ENCODE assay signal across 18 cellular contexts in genomic region chr6:6971369-6971768, GRCh38.
DNase-seq lines count a peak whose midpoint lies in the region; ATAC-seq, FAIRE-seq and TF ChIP-seq lines count a peak whose summit lies in the region.
"Had no signal": no experiment of that assay in that cellular context is flagged by ENCODE, and none has a peak within 500 bp of the region (broad histone marks: within the 10 kb centered on the region; RNA-seq: fewer than 3 reads in every experiment).

No MANE protein-coding gene starts in this region.

- FAIRE-seq in small intestine (lab: Jason Lieb, UNC) = no peak
- FAIRE-seq: D721Med, G401.6, GM12892 had no signal

- H3K4me2 ChIP-seq in hepatocyte = no peak overlapping the region

- no peaks in the 10 kb centered on the region for H3K9me3 ChIP-seq in hepatocyte (ENCODE audit: low read depth)
- H3K9me3 ChIP-seq in right lobe of liver = no peaks in the 10 kb centered on the region
- no peaks in the 10 kb centered on the region for H3K9me3 ChIP-seq in small intestine (ENCODE audit: control insufficient read depth, low read depth)

- no peak for TF ChIP-seq CTCF in RWPE1 (conservative IDR thresholded peaks at IDR 0.05; ENCODE audit: low read depth)
- TF ChIP-seq CTCF in hepatocyte (IDR thresholded peaks at IDR 0.05; ENCODE audit: poor library complexity) = no peak
- peak in 1 of 4 donors; percentile 16 for TF ChIP-seq CTCF in right lobe of liver (IDR thresholded peaks at IDR 0.05)

- H3K4me1 ChIP-seq in hepatocyte (ENCODE audit: insufficient read depth) (peaks cover 11% of the 10 kb centered on the region), right lobe of liver (peaks cover 0 to 35% (median 15%) of the 10 kb centered on the region in 4 donors), small intestine (ENCODE audit: control insufficient read depth in 2 of 2, insufficient read depth in 1 of 2, low read depth in 1 of 2, low read length in 1 of 2) (peaks cover 3 to 9% of the 10 kb centered on the region in 2 donors)

- H3K79me2 ChIP-seq in hepatocyte = no peaks in the 10 kb centered on the region

- H3K27ac ChIP-seq in RWPE1 (peak overlapping the region; percentile 73), hepatocyte (peak overlapping the region; percentile 90), right lobe of liver (peak overlapping the region; percentile 62 to 81 (median 78)), small intestine (ENCODE audit: low read depth in 1 of 2, low read length in 1 of 2) (peak overlapping the region in 1 of 2 donors; percentile 51)
- H3K27ac ChIP-seq: GM23248 had no signal

- no peak for TF ChIP-seq POLR2A in right lobe of liver (IDR thresholded peaks at IDR 0.05)

- H3K36me3 ChIP-seq in hepatocyte (replicated peaks; ENCODE audit: insufficient read depth, low read depth) = no peaks in the 10 kb centered on the region
- no peaks in the 10 kb centered on the region for H3K36me3 ChIP-seq in right lobe of liver
- H3K36me3 ChIP-seq in small intestine (ENCODE audit: control insufficient read depth in 2 of 2, insufficient read depth in 2 of 2, low read length in 2 of 2) = no peaks in the 10 kb centered on the region

- no peak overlapping the region for H3K4me3 ChIP-seq in hepatocyte
- no peak overlapping the region for H3K4me3 ChIP-seq in right lobe of liver
- no peak overlapping the region for H3K4me3 ChIP-seq in small intestine (ENCODE audit: low read depth in 1 of 2, low read length in 2 of 2)
- H3K4me3 ChIP-seq: GM23248 had no signal

- H2AFZ ChIP-seq in hepatocyte = no peak overlapping the region
- H2AFZ ChIP-seq: GM23248 had no signal

- H3K9me2 ChIP-seq in hepatocyte (replicated peaks; ENCODE audit: insufficient read depth) = no peaks in the 10 kb centered on the region

- H3K27me3 ChIP-seq in hepatocyte = no peaks in the 10 kb centered on the region
- no peaks in the 10 kb centered on the region for H3K27me3 ChIP-seq in right lobe of liver
- no peaks in the 10 kb centered on the region for H3K27me3 ChIP-seq in small intestine (ENCODE audit: control insufficient read depth in 2 of 2, insufficient read depth in 2 of 2, low read length in 2 of 2)

- ATAC-seq in right lobe of liver (peak; percentile 78 to 87 (median 82)), GM18870 (IDR thresholded peaks at IDR 0.05; ENCODE audit: unreplicated experiment) (no peak)

- DNase-seq in RWPE1 (ENCODE audit: low spot score) = no peak
- peak; percentile 57 for DNase-seq in hepatocyte (ENCODE audit: low spot score)
- DNase-seq in right lobe of liver = peak; percentile 55 to 86 (median 77)
- DNase-seq in small intestine = peak; percentile 79
- no peak for DNase-seq in islet precursor cell
- DNase-seq in activated CD4-positive, alpha-beta T cell treated with anti-CD3 and anti-CD28 coated beads, Interleukin-2, amount 50 U/mL, for 1 hour = no peak
- DNase-seq: ACHN; C1 segment of cervical spinal cord; CD4-positive, alpha-beta T cell; DMS153; DMS79 treated with DMSO at 0.1 percent for 48 hours; EL; GM23248; H9 had no signal

- POLR2A ChIA-PET in RWPE1 (lab: Yijun Ruan, JAX; ENCODE audit: low non-redundant PET) = interaction anchor here (0.5 kb wide), 2 partner anchors 12 to 266 kb away, joined by 3 to 4 read pairs; no protein-coding TSS in a partner anchor

- intact Hi-C loops in right lobe of liver (cut with DNase I) = no loop called here

- WGBS in hepatocyte (ENCODE audit: low lambda C conversion rate, missing lambda C conversion rate) = 66% methylated on average over 11 of the region's 11 CpGs
- WGBS in right lobe of liver (ENCODE audit: insufficient coverage, low coverage, low lambda C conversion rate, missing lambda C conversion rate) = 38% methylated on average over 8 of the region's 11 CpGs
- WGBS in small intestine, 3 donors = 22 to 59% (median 31%) methylated on average over 11 of the region's 11 CpGs

- CTCF ChIA-PET in RWPE1 (lab: Yijun Ruan, JAX) = interaction anchor here (0.6 kb wide), 1 partner anchor 170 kb away, joined by 5 read pairs; no protein-coding TSS in a partner anchor

- H4K20me1 ChIP-seq in hepatocyte (ENCODE audit: insufficient read depth, poor library complexity, severe bottlenecking) = no peaks in the 10 kb centered on the region

Comparison
In these comparisons a context has a peak if more than half of its experiments do, and no peak if none do; other contexts are left out.
1. DNase-seq: peak in hepatocyte (single experiment), right lobe of liver (3 of 3) and small intestine (single experiment); none in RWPE1 (single experiment), islet precursor cell (single experiment) and activated CD4-positive, alpha-beta T cell treated with anti-CD3 and anti-CD28 coated beads, Interleukin-2, amount 50 U/mL, for 1 hour (single experiment).